ENCODE assay signal across 1 cellular context in genomic region chr7:75958802-75959543, GRCh38.
A peak's percentile ranks its signal among the peaks of the same experiment; 100 is the strongest.
TF ChIP-seq lines count a peak whose summit lies in the region.

No MANE protein-coding gene starts in this region.

TF ChIP-seq in HepG2, 621 proteins besides CTCF, POLR2A, EP300 and RAD21 (continued from another document):
- TF ChIP-seq, protein P1, sequence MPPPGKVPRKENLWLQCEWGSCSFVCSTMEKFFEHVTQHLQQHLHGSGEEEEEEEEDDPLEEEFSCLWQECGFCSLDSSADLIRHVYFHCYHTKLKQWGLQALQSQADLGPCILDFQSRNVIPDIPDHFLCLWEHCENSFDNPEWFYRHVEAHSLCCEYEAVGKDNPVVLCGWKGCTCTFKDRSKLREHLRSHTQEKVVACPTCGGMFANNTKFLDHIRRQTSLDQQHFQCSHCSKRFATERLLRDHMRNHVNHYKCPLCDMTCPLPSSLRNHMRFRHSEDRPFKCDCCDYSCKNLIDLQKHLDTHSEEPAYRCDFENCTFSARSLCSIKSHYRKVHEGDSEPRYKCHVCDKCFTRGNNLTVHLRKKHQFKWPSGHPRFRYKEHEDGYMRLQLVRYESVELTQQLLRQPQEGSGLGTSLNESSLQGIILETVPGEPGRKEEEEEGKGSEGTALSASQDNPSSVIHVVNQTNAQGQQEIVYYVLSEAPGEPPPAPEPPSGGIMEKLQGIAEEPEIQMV (CRISPR knock-in tag; IDR thresholded peaks at IDR 0.05; ENCODE audit: low read depth), result no peak
- no peak for TF ChIP-seq ZNF605 (CRISPR knock-in tag; IDR thresholded peaks at IDR 0.05)
- TF ChIP-seq, protein P2, sequence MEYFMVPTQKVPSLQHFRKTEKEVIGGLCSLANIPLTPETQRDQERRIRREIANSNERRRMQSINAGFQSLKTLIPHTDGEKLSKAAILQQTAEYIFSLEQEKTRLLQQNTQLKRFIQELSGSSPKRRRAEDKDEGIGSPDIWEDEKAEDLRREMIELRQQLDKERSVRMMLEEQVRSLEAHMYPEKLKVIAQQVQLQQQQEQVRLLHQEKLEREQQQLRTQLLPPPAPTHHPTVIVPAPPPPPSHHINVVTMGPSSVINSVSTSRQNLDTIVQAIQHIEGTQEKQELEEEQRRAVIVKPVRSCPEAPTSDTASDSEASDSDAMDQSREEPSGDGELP (IDR thresholded peaks at IDR 0.05; ENCODE audit: borderline replicate concordance, low read depth), result peak; percentile 42; the same call in 1 of the 2 replicates
- TF ChIP-seq ISL2 (CRISPR knock-in tag; IDR thresholded peaks at IDR 0.05), result peak; percentile 46; the same call in 1 of the 2 replicates
- peak; percentile 72 for TF ChIP-seq HNF4A (CRISPR knock-in tag; IDR thresholded peaks at IDR 0.05)
- no peak for TF ChIP-seq HNF1A (IDR thresholded peaks at IDR 0.05; ENCODE audit: low read depth)
- no peak for TF ChIP-seq HNF1A (CRISPR knock-in tag; IDR thresholded peaks at IDR 0.05; ENCODE audit: borderline replicate concordance)
- TF ChIP-seq KDM1A (CRISPR knock-in tag; IDR thresholded peaks at IDR 0.05), result peak; percentile 67; the same call in 1 of the 2 replicates
- TF ChIP-seq ZNF75D (CRISPR knock-in tag; IDR thresholded peaks at IDR 0.05; ENCODE audit: borderline replicate concordance), result no peak
- TF ChIP-seq FOSL2 (CRISPR knock-in tag; IDR thresholded peaks at IDR 0.05), result 0 out of 2 replicates have a peak, but pooled peaks have one; percentile 42
- TF ChIP-seq GATAD1 (CRISPR knock-in tag; IDR thresholded peaks at IDR 0.05), result no peak
- no peak for TF ChIP-seq ADNP (CRISPR knock-in tag; IDR thresholded peaks at IDR 0.05)
- TF ChIP-seq SOX5 (CRISPR knock-in tag; IDR thresholded peaks at IDR 0.05; ENCODE audit: borderline replicate concordance), result peak; percentile 47; the same call in 1 of the 2 replicates
- TF ChIP-seq GABPB1 (CRISPR knock-in tag; IDR thresholded peaks at IDR 0.05), result no peak
- peak; percentile 9; the same call in 1 of the 2 replicates for TF ChIP-seq RXRB (CRISPR knock-in tag; IDR thresholded peaks at IDR 0.05; ENCODE audit: borderline replicate concordance)
- TF ChIP-seq, protein P3, sequence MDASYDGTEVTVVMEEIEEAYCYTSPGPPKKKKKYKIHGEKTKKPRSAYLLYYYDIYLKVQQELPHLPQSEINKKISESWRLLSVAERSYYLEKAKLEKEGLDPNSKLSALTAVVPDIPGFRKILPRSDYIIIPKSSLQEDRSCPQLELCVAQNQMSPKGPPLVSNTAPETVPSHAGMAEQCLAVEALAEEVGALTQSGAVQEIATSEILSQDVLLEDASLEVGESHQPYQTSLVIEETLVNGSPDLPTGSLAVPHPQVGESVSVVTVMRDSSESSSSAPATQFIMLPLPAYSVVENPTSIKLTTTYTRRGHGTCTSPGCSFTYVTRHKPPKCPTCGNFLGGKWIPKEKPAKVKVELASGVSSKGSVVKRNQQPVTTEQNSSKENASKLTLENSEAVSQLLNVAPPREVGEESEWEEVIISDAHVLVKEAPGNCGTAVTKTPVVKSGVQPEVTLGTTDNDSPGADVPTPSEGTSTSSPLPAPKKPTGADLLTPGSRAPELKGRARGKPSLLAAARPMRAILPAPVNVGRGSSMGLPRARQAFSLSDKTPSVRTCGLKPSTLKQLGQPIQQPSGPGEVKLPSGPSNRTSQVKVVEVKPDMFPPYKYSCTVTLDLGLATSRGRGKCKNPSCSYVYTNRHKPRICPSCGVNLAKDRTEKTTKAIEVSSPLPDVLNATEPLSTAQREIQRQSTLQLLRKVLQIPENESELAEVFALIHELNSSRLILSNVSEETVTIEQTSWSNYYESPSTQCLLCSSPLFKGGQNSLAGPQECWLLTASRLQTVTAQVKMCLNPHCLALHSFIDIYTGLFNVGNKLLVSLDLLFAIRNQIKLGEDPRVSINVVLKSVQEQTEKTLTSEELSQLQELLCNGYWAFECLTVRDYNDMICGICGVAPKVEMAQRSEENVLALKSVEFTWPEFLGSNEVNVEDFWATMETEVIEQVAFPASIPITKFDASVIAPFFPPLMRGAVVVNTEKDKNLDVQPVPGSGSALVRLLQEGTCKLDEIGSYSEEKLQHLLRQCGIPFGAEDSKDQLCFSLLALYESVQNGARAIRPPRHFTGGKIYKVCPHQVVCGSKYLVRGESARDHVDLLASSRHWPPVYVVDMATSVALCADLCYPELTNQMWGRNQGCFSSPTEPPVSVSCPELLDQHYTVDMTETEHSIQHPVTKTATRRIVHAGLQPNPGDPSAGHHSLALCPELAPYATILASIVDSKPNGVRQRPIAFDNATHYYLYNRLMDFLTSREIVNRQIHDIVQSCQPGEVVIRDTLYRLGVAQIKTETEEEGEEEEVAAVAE (CRISPR knock-in tag; IDR thresholded peaks at IDR 0.05; ENCODE audit: borderline replicate concordance), result no peak
- no peak for TF ChIP-seq STAT5B (CRISPR knock-in tag; IDR thresholded peaks at IDR 0.05)
- 0 out of 2 replicates have a peak, but pooled peaks have one; percentile 14 for TF ChIP-seq FOXK1 (CRISPR knock-in tag; IDR thresholded peaks at IDR 0.05; ENCODE audit: borderline replicate concordance, low read depth)
- no peak for TF ChIP-seq ATF2 (CRISPR knock-in tag; IDR thresholded peaks at IDR 0.05)
- TF ChIP-seq PHF5A (CRISPR knock-in tag; IDR thresholded peaks at IDR 0.05; ENCODE audit: low read depth, unreplicated experiment), result no peak
- no peak for TF ChIP-seq MYC (CRISPR knock-in tag; IDR thresholded peaks at IDR 0.05; ENCODE audit: borderline replicate concordance)
- peak; percentile 31; the same call in 1 of the 2 replicates for TF ChIP-seq NR2F6 (IDR thresholded peaks at IDR 0.05)
- no peak for TF ChIP-seq NR2F6 (CRISPR knock-in tag; IDR thresholded peaks at IDR 0.05)
- peak; percentile 95 for TF ChIP-seq ZNF121 (CRISPR knock-in tag; IDR thresholded peaks at IDR 0.05)
- no peak for TF ChIP-seq DMTF1 (CRISPR knock-in tag; IDR thresholded peaks at IDR 0.05)
- TF ChIP-seq ELF3 (CRISPR knock-in tag; IDR thresholded peaks at IDR 0.05), result peak; percentile 64; the same call in 1 of the 2 replicates
- no peak for TF ChIP-seq ZMYM3 (CRISPR knock-in tag; IDR thresholded peaks at IDR 0.05)
- peak; percentile 29; the same call in 1 of the 2 replicates for TF ChIP-seq HNF4G (IDR thresholded peaks at IDR 0.05; ENCODE audit: borderline replicate concordance, low read depth, low read length)
- TF ChIP-seq HNF4G (CRISPR knock-in tag; IDR thresholded peaks at IDR 0.05; ENCODE audit: borderline replicate concordance, low read depth), result no peak
- TF ChIP-seq POGZ (CRISPR knock-in tag; IDR thresholded peaks at IDR 0.05), result peak; percentile 45; the same call in 1 of the 2 replicates
- no peak for TF ChIP-seq ZMYM2 (CRISPR knock-in tag; IDR thresholded peaks at IDR 0.05)
- peak; percentile 57 for TF ChIP-seq RBM22 (optimal IDR thresholded peaks at IDR 0.05; ENCODE audit: low read length)
- TF ChIP-seq HNRNPL (IDR thresholded peaks at IDR 0.05; ENCODE audit: low read depth, low read length), result no peak
- peak; percentile 92 for TF ChIP-seq TBX2 (CRISPR knock-in tag; IDR thresholded peaks at IDR 0.05; ENCODE audit: borderline replicate concordance)
- TF ChIP-seq ZNF883 (CRISPR knock-in tag; IDR thresholded peaks at IDR 0.05; ENCODE audit: not compliant biosample characterization), result no peak
